ENCODE assay signal across 19 cellular contexts in genomic region chr5:78103226-78103722, GRCh38.
"Had no signal": no experiment of that assay in that cellular context is flagged by ENCODE, and none has a peak within 500 bp of the region (broad histone marks: within the 10 kb centered on the region; RNA-seq: fewer than 3 reads in every experiment).

No MANE protein-coding gene starts in this region.

- H3K4me1 ChIP-seq: gastrocnemius medialis, right atrium auricular region, sigmoid colon, stomach, transverse colon had no signal

- H3K9me3 Mint-ChIP-seq: neural crest cell had no signal

- DNase-seq: cortex of kidney; dorsolateral prefrontal cortex; effector CD8-positive, alpha-beta T cell; gastrocnemius medialis; islet precursor cell; naive thymus-derived CD4-positive, alpha-beta T cell; posterior cingulate gyrus; sigmoid colon; stimulated activated CD4-positive, alpha-beta T cell treated with anti-CD3 and anti-CD28 coated beads, Interleukin-2, amount 100 ng/mL, for 24 hours; stimulated activated CD4-positive, alpha-beta T cell treated with anti-CD3 and anti-CD28 coated beads, Interleukin-4, amount 100 ng/mL, for 4 hours; stimulated activated naive CD4-positive, alpha-beta T cell; stomach; substantia nigra; transverse colon had no signal

- H3K4me3 Mint-ChIP-seq: naive thymus-derived CD4-positive, alpha-beta T cell; neural crest cell had no signal

- H3K9me3 ChIP-seq: gastrocnemius medialis, right atrium auricular region, sigmoid colon, stomach, thoracic aorta, transverse colon had no signal

- H3K27ac ChIP-seq: dorsolateral prefrontal cortex, gastrocnemius medialis, right atrium auricular region, sigmoid colon, skin epidermis, stomach, thoracic aorta, transverse colon had no signal

- H3K27ac Mint-ChIP-seq: naive thymus-derived CD4-positive, alpha-beta T cell had no signal

- H3K27me3 ChIP-seq: dorsolateral prefrontal cortex, gastrocnemius medialis, right atrium auricular region, sigmoid colon, stomach, transverse colon had no signal

- H3K27me3 Mint-ChIP-seq: naive thymus-derived CD4-positive, alpha-beta T cell had no signal

- ATAC-seq: gastrocnemius medialis; left lobe of liver; naive thymus-derived CD4-positive, alpha-beta T cell had no signal

- H3K4me3 ChIP-seq: dorsolateral prefrontal cortex, gastrocnemius medialis, right atrium auricular region, sigmoid colon, skin epidermis, stomach, thoracic aorta, transverse colon had no signal
